In the genomic region with DNA sequence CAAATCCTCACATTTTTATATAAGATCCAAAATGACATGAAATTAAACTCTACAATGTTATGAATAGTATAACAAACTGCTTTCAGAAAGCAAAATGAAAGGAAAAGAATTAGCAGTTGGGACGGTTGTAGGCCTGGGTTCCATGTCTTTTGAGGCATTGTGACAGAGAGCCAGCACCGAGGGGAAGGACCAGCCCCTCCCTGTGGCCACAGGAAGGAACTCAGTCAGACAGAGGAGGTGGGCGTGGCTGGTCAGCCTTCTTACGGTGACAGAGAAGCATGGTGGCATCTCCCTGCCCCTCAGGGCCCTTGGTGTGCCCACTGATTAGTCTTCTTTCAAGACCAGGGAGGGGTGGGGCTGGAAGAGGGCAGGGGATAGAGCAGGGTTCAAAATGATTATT, we compare ENCODE assay signal across 9 cellular contexts. TPM values are rescaled to one million over a fixed set of nuclear protein-coding genes. Genes with fewer than 3 reads are reported as not detected.
A peak's percentile ranks its signal among the peaks of the same experiment; 100 is the strongest.
DNase-seq lines count a peak whose midpoint lies in the region; ATAC-seq, FAIRE-seq and TF ChIP-seq lines count a peak whose summit lies in the region.
"Had no signal": no experiment of that assay in that cellular context is flagged by ENCODE, and none has a peak within 500 bp of the region (broad histone marks: within the 10 kb centered on the region; RNA-seq: fewer than 3 reads in every experiment).

No MANE protein-coding gene starts in this region.

- DNase-seq in D721Med (ENCODE audit: insufficient read length, low spot score) (peak; percentile 37), NAMALWA (ENCODE audit: low spot score) (peak; percentile 65), fibroblast of villous mesenchyme (ENCODE audit: low read depth) (peak; percentile 39), NCI-H146 treated with DMSO at 0.1 percent for 48 hours (lab: John Stamatoyannopoulos, UW; ENCODE audit: unreplicated experiment) (no peak), coronary artery (ENCODE audit: low spot score) (no peak)
- peak; percentile 60 for DNase-seq in activated CD4-positive, alpha-beta T cell treated with anti-CD3 and anti-CD28 coated beads, Interleukin-2, amount 10 ng/mL, durations not matched to agents 7 days and 5 days
- peak; percentile 38 for DNase-seq in stimulated activated CD4-positive, alpha-beta T cell treated with anti-CD3 and anti-CD28 coated beads, Interleukin-4, amount 100 ng/mL, for 24 hours

- no peaks in the 10 kb centered on the region for H3K9me3 Mint-ChIP-seq in activated CD4-positive, alpha-beta T cell treated with anti-CD3 and anti-CD28 coated beads, Interleukin-2, amount 10 ng/mL, durations not matched to agents 7 days and 5 days

- H3K4me3 Mint-ChIP-seq in activated CD4-positive, alpha-beta T cell treated with anti-CD3 and anti-CD28 coated beads, Interleukin-2, amount 10 ng/mL, durations not matched to agents 7 days and 5 days = no peak overlapping the region

- TF ChIP-seq CTCF in D721Med (IDR thresholded peaks at IDR 0.05; ENCODE audit: insufficient read depth, missing control alignments) (peak; percentile 29), fibroblast of villous mesenchyme (IDR thresholded peaks at IDR 0.05; ENCODE audit: insufficient read depth, low read depth, low read length) (peak; percentile 52), coronary artery (IDR thresholded peaks at IDR 0.05) (no peak)

- POLR2A ChIA-PET in activated CD4-positive, alpha-beta T cell treated with anti-CD3 and anti-CD28 coated beads, Interleukin-2, amount 10 ng/mL, durations not matched to agents 7 days and 5 days (lab: Charles Lee) = no interaction called here

- CTCF ChIA-PET in activated CD4-positive, alpha-beta T cell treated with anti-CD3 and anti-CD28 coated beads, Interleukin-2, amount 10 ng/mL, durations not matched to agents 7 days and 5 days (lab: Charles Lee) = no interaction called here

- H3K36me3 Mint-ChIP-seq in activated CD4-positive, alpha-beta T cell treated with anti-CD3 and anti-CD28 coated beads, Interleukin-2, amount 10 ng/mL, durations not matched to agents 7 days and 5 days (ENCODE audit: low read depth) = peaks cover 33% of the 10 kb centered on the region

- H3K27me3 Mint-ChIP-seq in activated CD4-positive, alpha-beta T cell treated with anti-CD3 and anti-CD28 coated beads, Interleukin-2, amount 10 ng/mL, durations not matched to agents 7 days and 5 days = no peaks in the 10 kb centered on the region

- H3K27ac ChIP-seq in coronary artery = no peak overlapping the region

- peak; percentile 65 for ATAC-seq in GM21529 (IDR thresholded peaks at IDR 0.05; ENCODE audit: unreplicated experiment)

- no peak overlapping the region for H3K4me3 ChIP-seq in fibroblast of villous mesenchyme (ENCODE audit: low read depth, low read length)
- H3K4me3 ChIP-seq in coronary artery = no peak overlapping the region

- FAIRE-seq in D721Med (lab: Jason Lieb, UNC) = no peak

- peak overlapping the region; percentile 39 for H3K27ac Mint-ChIP-seq in activated CD4-positive, alpha-beta T cell treated with anti-CD3 and anti-CD28 coated beads, Interleukin-2, amount 10 ng/mL, durations not matched to agents 7 days and 5 days

- H3K4me1 Mint-ChIP-seq in activated CD4-positive, alpha-beta T cell treated with anti-CD3 and anti-CD28 coated beads, Interleukin-2, amount 10 ng/mL, durations not matched to agents 7 days and 5 days = peaks cover 47% of the 10 kb centered on the region

RNA-seq across cellular contexts. Expression of a gene that starts 5.7 kb away (rescaled TPM):
- 10 to 100 TPM; 19.8 to 20.8 TPM for total RNA-seq in activated CD4-positive, alpha-beta T cell treated with anti-CD3 and anti-CD28 coated beads, Interleukin-2, amount 10 ng/mL, durations not matched to agents 7 days and 5 days
- 5.5 and 6.0 TPM in 2 replicates for total RNA-seq in fibroblast of villous mesenchyme

RNA-seq across cellular contexts. Expression of a gene that starts 6.4 kb away (rescaled TPM):
- 10 to 100 TPM; 52.0 to 58.0 TPM for total RNA-seq in activated CD4-positive, alpha-beta T cell treated with anti-CD3 and anti-CD28 coated beads, Interleukin-2, amount 10 ng/mL, durations not matched to agents 7 days and 5 days
- total RNA-seq in fibroblast of villous mesenchyme = 24.5 and 32.4 TPM in 2 replicates

RNA-seq across cellular contexts. Expression of a gene that starts 23.9 kb away (rescaled TPM):
- not detected for total RNA-seq in activated CD4-positive, alpha-beta T cell treated with anti-CD3 and anti-CD28 coated beads, Interleukin-2, amount 10 ng/mL, durations not matched to agents 7 days and 5 days
- not detected in 2 replicates for total RNA-seq in fibroblast of villous mesenchyme
- total RNA-seq: T-helper 1 cell treated with Interleukin-12 subunit alpha and Interleukin-12 subunit beta and Interleukin-4 antibody, amounts not matched to agents 30 ng/mL and 1 ng/mL, for 36 hours had no signal

RNA-seq across cellular contexts. Expression of a gene that starts 30.8 kb away (rescaled TPM):
- total RNA-seq in activated CD4-positive, alpha-beta T cell treated with anti-CD3 and anti-CD28 coated beads, Interleukin-2, amount 10 ng/mL, durations not matched to agents 7 days and 5 days = under 1 TPM; 0.20 to 0.27 TPM
- total RNA-seq in fibroblast of villous mesenchyme = 2.6 and 2.9 TPM in 2 replicates

Comparison
In these comparisons a context has a peak if more than half of its experiments do, and no peak if none do; other contexts are left out.
1. DNase-seq: peak in D721Med (single experiment), NAMALWA (single experiment), activated CD4-positive, alpha-beta T cell treated with anti-CD3 and anti-CD28 coated beads, Interleukin-2, amount 10 ng/mL, durations not matched to agents 7 days and 5 days (single experiment), fibroblast of villous mesenchyme (single experiment) and stimulated activated CD4-positive, alpha-beta T cell treated with anti-CD3 and anti-CD28 coated beads, Interleukin-4, amount 100 ng/mL, for 24 hours (single experiment); none in NCI-H146 treated with DMSO at 0.1 percent for 48 hours (single experiment) and coronary artery (single experiment).